Comparison of ENCODE assay signal across 15 cellular contexts in genomic region chr13:104975272-104975671, GRCh38.
A peak's percentile ranks its signal among the peaks of the same experiment; 100 is the strongest.
DNase-seq lines count a peak whose midpoint lies in the region; ATAC-seq and TF ChIP-seq lines count a peak whose summit lies in the region.
"Had no signal": no experiment of that assay in that cellular context is flagged by ENCODE, and none has a peak within 500 bp of the region (broad histone marks: within the 10 kb centered on the region; RNA-seq: fewer than 3 reads in every experiment).

No MANE protein-coding gene starts in this region.

- peak overlapping the region; percentile 41 to 72 (median 64); a peak in 21 of 22 replicates for H3K4me2 ChIP-seq in BLaER1 treated with 17β-estradiol and CSF1 and Interleukin-3, amounts not matched to agents 10 nM and 100 nM
- H3K4me2 ChIP-seq: KMS-11 had no signal

- H4K20me1 ChIP-seq in BLaER1 treated with 17β-estradiol and CSF1 and Interleukin-3, amounts not matched to agents 10 nM and 100 nM: no peaks in the 10 kb centered on the region; a peak in 1 of 22 replicates

- no peaks in the 10 kb centered on the region; a peak in 1 of 22 replicates for H3K9me3 ChIP-seq in BLaER1 treated with 17β-estradiol and CSF1 and Interleukin-3, amounts not matched to agents 10 nM and 100 nM (replicated peaks in 1 of 11)
- H3K9me3 ChIP-seq: heart left ventricle, upper lobe of right lung had no signal

- H3K4me1 ChIP-seq in BLaER1 treated with 17β-estradiol and CSF1 and Interleukin-3, amounts not matched to agents 10 nM and 100 nM: peaks cover 21 to 26% (median 24%) of the 10 kb centered on the region in 10 experiments
- H3K4me1 ChIP-seq: upper lobe of right lung had no signal

- H3K27me3 ChIP-seq in BLaER1 treated with 17β-estradiol and CSF1 and Interleukin-3, amounts not matched to agents 10 nM and 100 nM: peaks cover 0 to 31% (median 0%) of the 10 kb centered on the region in 11 experiments; a peak in 3 of 22 replicates
- H3K27me3 ChIP-seq: heart left ventricle, upper lobe of right lung had no signal

- no peak overlapping the region for H3K27ac ChIP-seq in BLaER1 treated with 17β-estradiol and CSF1 and Interleukin-3, amounts not matched to agents 10 nM and 100 nM
- H3K27ac ChIP-seq in coronary artery: no peak overlapping the region
- H3K27ac ChIP-seq: epithelial cell of prostate, heart left ventricle, KMS-11, upper lobe of right lung had no signal

- peak; percentile 44 for ATAC-seq in GM19043 (IDR thresholded peaks at IDR 0.05; ENCODE audit: low read depth, unreplicated experiment)
- ATAC-seq in HG02623 (IDR thresholded peaks at IDR 0.05; ENCODE audit: unreplicated experiment): peak; percentile 70
- peak; percentile 82 for ATAC-seq in HG03442 (IDR thresholded peaks at IDR 0.05; ENCODE audit: unreplicated experiment)
- ATAC-seq in GM21423 (IDR thresholded peaks at IDR 0.05; ENCODE audit: unreplicated experiment): no peak
- ATAC-seq: heart left ventricle, upper lobe of right lung, WTC11 had no signal

- H3K36me3 ChIP-seq in BLaER1 treated with 17β-estradiol and CSF1 and Interleukin-3, amounts not matched to agents 10 nM and 100 nM: no peaks in the 10 kb centered on the region
- H3K36me3 ChIP-seq: heart left ventricle, upper lobe of right lung had no signal

- no peak for TF ChIP-seq CTCF in coronary artery (IDR thresholded peaks at IDR 0.05)

- H3K4me3 ChIP-seq in BLaER1 treated with 17β-estradiol and CSF1 and Interleukin-3, amounts not matched to agents 10 nM and 100 nM: no peak overlapping the region
- no peak overlapping the region for H3K4me3 ChIP-seq in coronary artery
- H3K4me3 ChIP-seq: heart left ventricle, upper lobe of right lung had no signal

- no peak overlapping the region for H3K9ac ChIP-seq in BLaER1 treated with 17β-estradiol and CSF1 and Interleukin-3, amounts not matched to agents 10 nM and 100 nM
- H3K9ac ChIP-seq: KMS-11 had no signal

- DNase-seq in AG08396 (ENCODE audit: low spot score) (no peak), cortex of kidney (lab: John Stamatoyannopoulos, UW) (no peak), coronary artery (ENCODE audit: low spot score) (no peak)
- DNase-seq: activated CD8-positive, alpha-beta memory T cell treated with anti-CD3 and anti-CD28 coated beads, Interleukin-2, amount 50 U/mL, for 48 hours; heart left ventricle; NCI-H2081 treated with DMSO at 0.1 percent for 48 hours; upper lobe of right lung had no signal
